10 cellular contexts compared by ENCODE assay signal in the genomic region with DNA sequence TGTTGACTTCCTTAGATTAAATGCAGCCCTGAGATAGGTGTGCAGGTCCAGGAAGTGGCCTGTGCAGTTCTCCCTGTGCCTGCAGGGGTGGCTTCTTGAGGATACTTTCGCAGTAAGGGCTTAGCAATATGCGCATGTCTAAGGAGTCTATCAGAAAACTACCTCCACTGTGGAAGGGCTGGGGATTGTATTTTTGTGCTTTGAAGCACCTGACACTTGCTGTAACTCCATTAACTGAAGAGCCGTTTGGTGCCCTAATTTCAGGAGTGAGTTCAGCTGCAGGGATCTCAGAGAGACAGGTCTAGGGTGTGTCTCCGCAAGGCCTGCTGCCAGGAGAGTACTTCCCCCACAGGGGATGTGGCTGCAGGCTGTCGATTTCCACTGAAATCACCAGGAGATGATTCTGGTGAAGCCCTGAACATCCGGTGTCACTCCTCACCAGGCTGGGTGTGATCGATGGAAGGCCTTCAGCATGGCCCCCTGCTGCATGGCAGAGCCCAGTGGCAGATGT. TPM values are rescaled to one million over a fixed set of nuclear protein-coding genes. Genes with fewer than 3 reads are reported as not detected.
DNase-seq lines count a peak whose midpoint lies in the region; ATAC-seq and TF ChIP-seq lines count a peak whose summit lies in the region.
"Had no signal": no experiment of that assay in that cellular context is flagged by ENCODE, and none has a peak within 500 bp of the region (broad histone marks: within the 10 kb centered on the region; RNA-seq: fewer than 3 reads in every experiment).

No MANE protein-coding gene starts in this region.

- POLR2A ChIA-PET in CD4-positive, alpha-beta T cell (lab: Charles Lee), result interaction anchor here (1.1 to 43.3 kb wide), 5 partner anchors 17 to 99 kb away, joined by 3 to 2111 read pairs (median 9); a partner anchor contains a TSS
- POLR2A ChIA-PET in OCI-LY7 (lab: Charles Lee), result interaction anchor here (0.7 to 8.1 kb wide), 9 partner anchors 9 to 195 kb away, joined by 3 to 265 read pairs (median 10); a partner anchor contains a TSS

- peak in 3 of 10 experiments; percentile 45 to 70 (median 61) for DNase-seq in CD4-positive, alpha-beta T cell
- DNase-seq in OCI-LY7 (ENCODE audit: low spot score), result peak; percentile 76
- peak; percentile 56 for DNase-seq in effector CD4-positive, alpha-beta T cell
- no peak for DNase-seq in NCI-H2029 treated with DMSO at 0.1 percent for 48 hours (lab: John Stamatoyannopoulos, UW)
- no peak for DNase-seq in COLO668 (lab: John Stamatoyannopoulos, UW; ENCODE audit: unreplicated experiment)
- no peak for DNase-seq in SHP77 (lab: John Stamatoyannopoulos, UW)
- DNase-seq: occipital lobe, thyroid gland had no signal

- no peaks in the 10 kb centered on the region for H3K9me2 ChIP-seq in OCI-LY7 (ENCODE audit: insufficient read depth, low read length)

- intact Hi-C loops in CD4-positive, alpha-beta T cell (cut with DNase I, micrococcal nuclease), result no loop called here
- intact Hi-C loops in OCI-LY7 (cut with micrococcal nuclease; ENCODE audit: unreplicated experiment), result loop anchor here (2.0 to 5.0 kb wide), 2 partner anchors 73 to 77 kb away; no protein-coding TSS in a partner anchor

- no peaks in the 10 kb centered on the region for H3K27me3 Mint-ChIP-seq in CD4-positive, alpha-beta T cell

- H3K79me2 ChIP-seq in OCI-LY7 (ENCODE audit: insufficient read depth, low read depth, low read length), result peaks cover 80% of the 10 kb centered on the region

- H4K20me1 ChIP-seq in OCI-LY7 (ENCODE audit: insufficient read depth, low read length), result no peaks in the 10 kb centered on the region

- peak overlapping the region; percentile 87 for H3K27ac ChIP-seq in CD4-positive, alpha-beta T cell (ENCODE audit: low read depth, low read length)
- peak overlapping the region; percentile 97 for H3K27ac ChIP-seq in OCI-LY7 (ENCODE audit: low read depth, low read length, poor library complexity, severe bottlenecking)
- H3K27ac ChIP-seq: thyroid gland had no signal

- H3K9me3 Mint-ChIP-seq in CD4-positive, alpha-beta T cell, result no peaks in the 10 kb centered on the region

- no peaks in the 10 kb centered on the region for H3K9me3 ChIP-seq in CD4-positive, alpha-beta T cell (ENCODE audit: control insufficient read depth, low read length)
- no peaks in the 10 kb centered on the region for H3K9me3 ChIP-seq in OCI-LY7 (ENCODE audit: low read length)
- H3K9me3 ChIP-seq: thyroid gland had no signal

- peaks cover 71% of the 10 kb centered on the region for H3K36me3 Mint-ChIP-seq in CD4-positive, alpha-beta T cell (ENCODE audit: low read depth)

- H3K27ac Mint-ChIP-seq in CD4-positive, alpha-beta T cell, result no peak overlapping the region

- H3K4me2 ChIP-seq in OCI-LY7 (ENCODE audit: low read length), result peak overlapping the region; percentile 80

- peaks cover 87% of the 10 kb centered on the region for H3K4me1 ChIP-seq in OCI-LY7 (ENCODE audit: insufficient read depth, low read length, poor library complexity, severe bottlenecking)
- H3K4me1 ChIP-seq: thyroid gland had no signal

- H2AFZ ChIP-seq in OCI-LY7 (ENCODE audit: low read length), result peak overlapping the region; percentile 24; the same call in 1 of the 2 replicates

- H3K4me1 Mint-ChIP-seq in CD4-positive, alpha-beta T cell (ENCODE audit: low read depth), result peaks cover 54% of the 10 kb centered on the region

- ATAC-seq in CD4-positive, alpha-beta T cell (ENCODE audit: poor library complexity), result peak; percentile 67
- ATAC-seq in GM21423 (IDR thresholded peaks at IDR 0.05; ENCODE audit: unreplicated experiment), result peak; percentile 35
- no peak for ATAC-seq in HG03439 (IDR thresholded peaks at IDR 0.05; ENCODE audit: unreplicated experiment)

- H3K4me3 ChIP-seq in OCI-LY7 (ENCODE audit: low read depth, low read length, poor library complexity, severe bottlenecking), result peak overlapping the region; percentile 31
- H3K4me3 ChIP-seq: thyroid gland had no signal

- H3K4me3 Mint-ChIP-seq in CD4-positive, alpha-beta T cell, result peak overlapping the region; percentile 78

- H3K27me3 ChIP-seq in CD4-positive, alpha-beta T cell (ENCODE audit: control insufficient read depth, insufficient read depth, low read length), result no peaks in the 10 kb centered on the region
- H3K27me3 ChIP-seq: thyroid gland had no signal

- CTCF ChIA-PET in CD4-positive, alpha-beta T cell (lab: Charles Lee), result interaction anchor here (1.0 to 2.2 kb wide), 5 partner anchors 9 to 134 kb away, joined by 3 to 11 read pairs (median 5); no protein-coding TSS in a partner anchor
- CTCF ChIA-PET in OCI-LY7 (lab: Charles Lee; ENCODE audit: unreplicated experiment), result interaction anchor here (0.5 kb wide), 1 partner anchor 24 kb away, joined by 3 read pairs; no protein-coding TSS in a partner anchor

- H3K36me3 ChIP-seq in OCI-LY7 (ENCODE audit: insufficient read depth, low read length), result peaks cover 61% of the 10 kb centered on the region
- H3K36me3 ChIP-seq: thyroid gland had no signal

- no TSS peak for BruUV-seq in OCI-LY7 (replicated peaks; lab: Mats Ljungman, UMichigan)

- no peak for TF ChIP-seq CTCF in CD4-positive, alpha-beta T cell (IDR thresholded peaks at IDR 0.05)
- TF ChIP-seq CTCF in OCI-LY7 (conservative IDR thresholded peaks at IDR 0.05; ENCODE audit: low read length), result peak; percentile 32; the same call in 1 of the 2 replicates

RNA-seq across cellular contexts. Expression of a gene that starts 35.5 kb away (rescaled TPM):
- total RNA-seq in CD4-positive, alpha-beta T cell, result 100 to 1,000 TPM; 297 to 300 TPM
- 90.0 and 108 TPM in 2 replicates for total RNA-seq in OCI-LY7 (2014; rRNA removed; shearing (Covaris generic))
- total RNA-seq in OCI-LY7 (2022), result 161 and 163 TPM in 2 replicates

Comparison
In these comparisons a context has a peak if more than half of its experiments do, and no peak if none do; other contexts are left out.
1. DNase-seq: peak in OCI-LY7 (single experiment) and effector CD4-positive, alpha-beta T cell (single experiment); none in NCI-H2029 treated with DMSO at 0.1 percent for 48 hours (single experiment), COLO668 (single experiment) and SHP77 (0 of 2).